17 cellular contexts compared by ENCODE assay signal in genomic region chr17:71432378-71433315, GRCh38.
"Had no signal": no experiment of that assay in that cellular context is flagged by ENCODE, and none has a peak within 500 bp of the region (broad histone marks: within the 10 kb centered on the region; RNA-seq: fewer than 3 reads in every experiment).

No MANE protein-coding gene starts in this region.

- H3K27ac ChIP-seq: adrenal gland, ovary, psoas muscle, stomach, testis, upper lobe of left lung, WERI-Rb-1 had no signal

- H3K4me1 ChIP-seq: adrenal gland, psoas muscle, stomach, testis, upper lobe of left lung had no signal

- H3K27me3 ChIP-seq: ovary, stomach, testis, upper lobe of left lung had no signal

- ATAC-seq: naive thymus-derived CD8-positive, alpha-beta T cell; psoas muscle; right cardiac atrium had no signal

- H3K4me3 ChIP-seq: adrenal gland, ovary, psoas muscle, skin epidermis, stomach, testis, upper lobe of left lung had no signal

- H3K36me3 ChIP-seq: adrenal gland, ovary, stomach, upper lobe of left lung, WERI-Rb-1 had no signal

- DNase-seq: activated CD4-positive, alpha-beta T cell treated with anti-CD3 and anti-CD28 coated beads for 1 hour; activated CD8-positive, alpha-beta memory T cell treated with anti-CD3 and anti-CD28 coated beads for 24 hours; activated CD8-positive, alpha-beta memory T cell treated with anti-CD3 and anti-CD28 coated beads, Interleukin-2, amount 50 U/mL, for 48 hours; activated gamma-delta T cell; activated T-cell treated with anti-CD3 and anti-CD28 coated beads, Interleukin-2, amount 50 U/mL, for 48 hours; adrenal gland; effector CD8-positive, alpha-beta T cell; ovary; psoas muscle; right cardiac atrium; stomach; testis; upper lobe of left lung; WERI-Rb-1 had no signal

- FAIRE-seq: astrocyte had no signal
